ENCODE assay signal across 1 cellular context in the genomic region with DNA sequence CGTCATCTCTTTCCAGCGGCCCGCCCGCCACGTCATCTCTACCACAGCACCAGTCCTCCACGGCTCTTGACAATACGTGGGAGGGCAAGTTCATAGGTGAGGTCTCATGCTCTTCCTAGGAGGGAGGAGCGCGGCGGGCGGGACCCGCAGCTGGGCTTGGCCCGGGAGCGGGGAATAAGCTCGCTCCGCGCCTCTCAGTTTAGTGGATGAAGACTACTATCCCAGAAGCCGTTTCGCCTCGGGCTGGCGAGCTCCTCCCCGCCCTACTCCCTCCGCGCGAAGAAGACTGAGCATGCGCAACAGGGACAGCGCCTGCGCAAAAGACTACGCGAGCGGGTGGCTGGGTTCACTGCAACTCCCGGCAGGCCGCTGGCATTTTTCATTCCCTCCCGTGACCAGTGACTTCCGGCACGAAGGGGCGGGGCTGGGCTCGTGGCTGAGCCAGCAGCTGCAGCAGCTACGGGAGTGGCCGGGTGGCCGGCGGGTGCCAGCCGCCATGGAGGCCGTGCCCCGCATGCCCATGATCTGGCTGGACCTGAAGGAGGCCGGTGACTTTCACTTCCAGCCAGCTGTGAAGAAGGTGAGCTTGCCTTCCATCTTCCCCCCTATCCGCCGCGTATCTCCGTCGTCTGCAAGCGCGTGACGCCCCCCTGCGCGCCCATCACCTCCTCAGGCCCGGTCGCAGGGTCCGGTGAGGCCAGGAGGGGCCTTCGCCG.
TF ChIP-seq lines count a peak whose summit lies in the region.

A gene with protein sequence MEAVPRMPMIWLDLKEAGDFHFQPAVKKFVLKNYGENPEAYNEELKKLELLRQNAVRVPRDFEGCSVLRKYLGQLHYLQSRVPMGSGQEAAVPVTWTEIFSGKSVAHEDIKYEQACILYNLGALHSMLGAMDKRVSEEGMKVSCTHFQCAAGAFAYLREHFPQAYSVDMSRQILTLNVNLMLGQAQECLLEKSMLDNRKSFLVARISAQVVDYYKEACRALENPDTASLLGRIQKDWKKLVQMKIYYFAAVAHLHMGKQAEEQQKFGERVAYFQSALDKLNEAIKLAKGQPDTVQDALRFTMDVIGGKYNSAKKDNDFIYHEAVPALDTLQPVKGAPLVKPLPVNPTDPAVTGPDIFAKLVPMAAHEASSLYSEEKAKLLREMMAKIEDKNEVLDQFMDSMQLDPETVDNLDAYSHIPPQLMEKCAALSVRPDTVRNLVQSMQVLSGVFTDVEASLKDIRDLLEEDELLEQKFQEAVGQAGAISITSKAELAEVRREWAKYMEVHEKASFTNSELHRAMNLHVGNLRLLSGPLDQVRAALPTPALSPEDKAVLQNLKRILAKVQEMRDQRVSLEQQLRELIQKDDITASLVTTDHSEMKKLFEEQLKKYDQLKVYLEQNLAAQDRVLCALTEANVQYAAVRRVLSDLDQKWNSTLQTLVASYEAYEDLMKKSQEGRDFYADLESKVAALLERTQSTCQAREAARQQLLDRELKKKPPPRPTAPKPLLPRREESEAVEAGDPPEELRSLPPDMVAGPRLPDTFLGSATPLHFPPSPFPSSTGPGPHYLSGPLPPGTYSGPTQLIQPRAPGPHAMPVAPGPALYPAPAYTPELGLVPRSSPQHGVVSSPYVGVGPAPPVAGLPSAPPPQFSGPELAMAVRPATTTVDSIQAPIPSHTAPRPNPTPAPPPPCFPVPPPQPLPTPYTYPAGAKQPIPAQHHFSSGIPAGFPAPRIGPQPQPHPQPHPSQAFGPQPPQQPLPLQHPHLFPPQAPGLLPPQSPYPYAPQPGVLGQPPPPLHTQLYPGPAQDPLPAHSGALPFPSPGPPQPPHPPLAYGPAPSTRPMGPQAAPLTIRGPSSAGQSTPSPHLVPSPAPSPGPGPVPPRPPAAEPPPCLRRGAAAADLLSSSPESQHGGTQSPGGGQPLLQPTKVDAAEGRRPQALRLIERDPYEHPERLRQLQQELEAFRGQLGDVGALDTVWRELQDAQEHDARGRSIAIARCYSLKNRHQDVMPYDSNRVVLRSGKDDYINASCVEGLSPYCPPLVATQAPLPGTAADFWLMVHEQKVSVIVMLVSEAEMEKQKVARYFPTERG (N-terminal part only) (plus strand): TSS at position 421 of the 716 bp plus-strand sequence. CDS start 76 bp downstream, at position 497.

TF ChIP-seq in WTC11, 78 proteins besides CTCF, POLR2A, EP300 and RAD21 (continued from another document and continues in another):
- TF ChIP-seq AR (CRISPR knock-in tag; IDR thresholded peaks at IDR 0.05) (peak; percentile 1; the same call in 1 of the 2 replicates), ETV6 (CRISPR knock-in tag; IDR thresholded peaks at IDR 0.05) (peak; percentile 40; the same call in 1 of the 2 replicates), ZNF263 (CRISPR knock-in tag; IDR thresholded peaks at IDR 0.05; ENCODE audit: low read depth) (peak; percentile 63; the same call in 1 of the 2 replicates), ZNF416 (CRISPR knock-in tag; IDR thresholded peaks at IDR 0.05) (peak; percentile 86; the same call in 1 of the 2 replicates), E2F5 (CRISPR knock-in tag; IDR thresholded peaks at IDR 0.05) (no peak; the same call in 1 of the 2 replicates), SP1 (CRISPR knock-in tag; conservative IDR thresholded peaks at IDR 0.05) (peak; percentile 79; the same call in 1 of the 2 replicates), TEAD4 (CRISPR knock-in tag; IDR thresholded peaks at IDR 0.05) (peak; percentile 41; the same call in 1 of the 2 replicates), GABPB1 (CRISPR knock-in tag; IDR thresholded peaks at IDR 0.05) (peak; percentile 79; the same call in 1 of the 2 replicates), AFF4 (CRISPR knock-in tag; IDR thresholded peaks at IDR 0.05; ENCODE audit: borderline replicate concordance) (no peak), FOXK1 (CRISPR knock-in tag; IDR thresholded peaks at IDR 0.05) (peak; percentile 74), GRHL2 (CRISPR knock-in tag; IDR thresholded peaks at IDR 0.05; ENCODE audit: insufficient replicate concordance, severe bottlenecking) (no peak), ATF3 (CRISPR knock-in tag; conservative IDR thresholded peaks at IDR 0.05) (no peak), FOXP4 (CRISPR knock-in tag; IDR thresholded peaks at IDR 0.05) (no peak; the same call in none of the 2 replicates), ZBTB43 (CRISPR knock-in tag; IDR thresholded peaks at IDR 0.05) (0 out of 2 replicates have a peak, but pooled peaks have one; percentile 74), MYBL2 (CRISPR knock-in tag; IDR thresholded peaks at IDR 0.05) (0 out of 2 replicates have a peak, but pooled peaks have one; percentile 30), USF1 (CRISPR knock-in tag; IDR thresholded peaks at IDR 0.05) (peak; percentile 96), ELF4 (CRISPR knock-in tag; IDR thresholded peaks at IDR 0.05; ENCODE audit: low read depth) (no peak), ATF1 (CRISPR knock-in tag; IDR thresholded peaks at IDR 0.05) (no peak), HMGA2 (CRISPR knock-in tag; IDR thresholded peaks at IDR 0.05) (no peak), NFYB (CRISPR knock-in tag; conservative IDR thresholded peaks at IDR 0.05; ENCODE audit: low read depth) (0 out of 2 replicates have a peak, but pooled peaks have one; percentile 12), IRF2 (CRISPR knock-in tag; IDR thresholded peaks at IDR 0.05; ENCODE audit: borderline replicate concordance, low read depth) (no peak; the same call in 1 of the 2 replicates), FOXP1 (CRISPR knock-in tag; IDR thresholded peaks at IDR 0.05; ENCODE audit: borderline replicate concordance) (peak; percentile 74; the same call in 1 of the 2 replicates), NR1H2 (CRISPR knock-in tag; IDR thresholded peaks at IDR 0.05) (no peak), GTF2I (CRISPR knock-in tag; conservative IDR thresholded peaks at IDR 0.05) (no peak), TEAD1 (CRISPR knock-in tag; IDR thresholded peaks at IDR 0.05) (peak; percentile 89; the same call in 1 of the 2 replicates), SMAD4 (CRISPR knock-in tag; IDR thresholded peaks at IDR 0.05) (0 out of 2 replicates have a peak, but pooled peaks have one; percentile 27), TCF7 (CRISPR knock-in tag; IDR thresholded peaks at IDR 0.05; ENCODE audit: low read depth) (no peak), SMAD3 (CRISPR knock-in tag; IDR thresholded peaks at IDR 0.05; ENCODE audit: borderline replicate concordance) (no peak)
- TF ChIP-seq, protein P1, sequence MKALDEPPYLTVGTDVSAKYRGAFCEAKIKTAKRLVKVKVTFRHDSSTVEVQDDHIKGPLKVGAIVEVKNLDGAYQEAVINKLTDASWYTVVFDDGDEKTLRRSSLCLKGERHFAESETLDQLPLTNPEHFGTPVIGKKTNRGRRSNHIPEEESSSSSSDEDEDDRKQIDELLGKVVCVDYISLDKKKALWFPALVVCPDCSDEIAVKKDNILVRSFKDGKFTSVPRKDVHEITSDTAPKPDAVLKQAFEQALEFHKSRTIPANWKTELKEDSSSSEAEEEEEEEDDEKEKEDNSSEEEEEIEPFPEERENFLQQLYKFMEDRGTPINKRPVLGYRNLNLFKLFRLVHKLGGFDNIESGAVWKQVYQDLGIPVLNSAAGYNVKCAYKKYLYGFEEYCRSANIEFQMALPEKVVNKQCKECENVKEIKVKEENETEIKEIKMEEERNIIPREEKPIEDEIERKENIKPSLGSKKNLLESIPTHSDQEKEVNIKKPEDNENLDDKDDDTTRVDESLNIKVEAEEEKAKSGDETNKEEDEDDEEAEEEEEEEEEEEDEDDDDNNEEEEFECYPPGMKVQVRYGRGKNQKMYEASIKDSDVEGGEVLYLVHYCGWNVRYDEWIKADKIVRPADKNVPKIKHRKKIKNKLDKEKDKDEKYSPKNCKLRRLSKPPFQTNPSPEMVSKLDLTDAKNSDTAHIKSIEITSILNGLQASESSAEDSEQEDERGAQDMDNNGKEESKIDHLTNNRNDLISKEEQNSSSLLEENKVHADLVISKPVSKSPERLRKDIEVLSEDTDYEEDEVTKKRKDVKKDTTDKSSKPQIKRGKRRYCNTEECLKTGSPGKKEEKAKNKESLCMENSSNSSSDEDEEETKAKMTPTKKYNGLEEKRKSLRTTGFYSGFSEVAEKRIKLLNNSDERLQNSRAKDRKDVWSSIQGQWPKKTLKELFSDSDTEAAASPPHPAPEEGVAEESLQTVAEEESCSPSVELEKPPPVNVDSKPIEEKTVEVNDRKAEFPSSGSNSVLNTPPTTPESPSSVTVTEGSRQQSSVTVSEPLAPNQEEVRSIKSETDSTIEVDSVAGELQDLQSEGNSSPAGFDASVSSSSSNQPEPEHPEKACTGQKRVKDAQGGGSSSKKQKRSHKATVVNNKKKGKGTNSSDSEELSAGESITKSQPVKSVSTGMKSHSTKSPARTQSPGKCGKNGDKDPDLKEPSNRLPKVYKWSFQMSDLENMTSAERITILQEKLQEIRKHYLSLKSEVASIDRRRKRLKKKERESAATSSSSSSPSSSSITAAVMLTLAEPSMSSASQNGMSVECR (CRISPR knock-in tag; IDR thresholded peaks at IDR 0.05; ENCODE audit: borderline replicate concordance): peak; percentile 91; the same call in 1 of the 2 replicates
